In genomic region chr10:48517482-48517881, GRCh38 we compare ENCODE assay signal across 22 cellular contexts.
A peak's percentile ranks its signal among the peaks of the same experiment; 100 is the strongest.
DNase-seq lines count a peak whose midpoint lies in the region; ATAC-seq, FAIRE-seq and TF ChIP-seq lines count a peak whose summit lies in the region.
"Had no signal": no experiment of that assay in that cellular context is flagged by ENCODE, and none has a peak within 500 bp of the region (broad histone marks: within the 10 kb centered on the region; RNA-seq: fewer than 3 reads in every experiment).

No MANE protein-coding gene starts in this region.

- no peaks in the 10 kb centered on the region for H3K79me1 ChIP-seq in mesendoderm (ENCODE audit: low read length)

- BruUV-seq in K562 (replicated peaks; lab: Mats Ljungman, UMichigan), result no TSS peak

- H2BK120ac ChIP-seq in mesendoderm (ENCODE audit: low read depth, low read length), result no peak overlapping the region

- in situ Hi-C loops in K562 (cut with MboI), result no loop called here

- H2AFZ ChIP-seq in K562 (ENCODE audit: low read depth, low read length), result peak overlapping the region; percentile 30; the same call in 1 of the 2 replicates
- H2AFZ ChIP-seq: GM23338 had no signal

- peak overlapping the region; percentile 76 to 92 (median 86) for H3K27ac Mint-ChIP-seq in CD14-positive monocyte
- H3K27ac Mint-ChIP-seq: CD8-positive, alpha-beta memory T cell; GM23338 had no signal

- H3K27me3 ChIP-seq in BLaER1 (peaks cover 7% of the 10 kb centered on the region), K562 (ENCODE audit: control insufficient read depth in 2 of 2, insufficient read depth in 2 of 2, low read length in 2 of 2) (no peaks in the 10 kb centered on the region), sigmoid colon (no peaks in the 10 kb centered on the region), H7 (ENCODE audit: control insufficient read depth, insufficient read depth, low read length) (no peaks in the 10 kb centered on the region), mesendoderm (ENCODE audit: insufficient read depth, low read length, poor library complexity) (no peaks in the 10 kb centered on the region)

- peaks cover 11 to 27% (median 19%) of the 10 kb centered on the region in 7 donors for H3K9me3 Mint-ChIP-seq in CD14-positive monocyte

- H3K4me1 Mint-ChIP-seq in CD14-positive monocyte, result peaks cover 39% of the 10 kb centered on the region
- H3K4me1 Mint-ChIP-seq: CD8-positive, alpha-beta memory T cell had no signal

- H3K9me3 ChIP-seq in BLaER1 (peaks cover 38% of the 10 kb centered on the region), K562 (replicated peaks; ENCODE audit: control insufficient read depth, insufficient read depth, low read depth, low read length) (no peaks in the 10 kb centered on the region; the same call in 1 of the 2 replicates), sigmoid colon (peaks cover 0 to 6% (median 3%) of the 10 kb centered on the region in 4 donors)

- H3K36me3 ChIP-seq in BLaER1 (no peaks in the 10 kb centered on the region), K562 (ENCODE audit: control insufficient read depth, insufficient read depth, low read length) (peaks cover 9% of the 10 kb centered on the region; the same call in 1 of the 3 replicates), sigmoid colon (no peaks in the 10 kb centered on the region), H7 (replicated peaks; ENCODE audit: control insufficient read depth, insufficient read depth, low read length) (no peaks in the 10 kb centered on the region), mesendoderm (ENCODE audit: control insufficient read depth, insufficient read depth, low read length) (no peaks in the 10 kb centered on the region)

- H3K27ac ChIP-seq in BLaER1, result peak overlapping the region; percentile 12; the same call in 1 of the 2 replicates
- H3K27ac ChIP-seq in K562 (ENCODE audit: extremely low read depth, low read depth, low read length), result peak overlapping the region; percentile 34; the same call in 1 of the 3 replicates
- H3K27ac ChIP-seq in sigmoid colon, result no peak overlapping the region
- H3K27ac ChIP-seq in mesendoderm (ENCODE audit: low read depth, low read length), result no peak overlapping the region

- ATAC-seq in K562 (peak; percentile 39), GM19023 (IDR thresholded peaks at IDR 0.05; ENCODE audit: unreplicated experiment) (no peak), GM21723 (IDR thresholded peaks at IDR 0.05; ENCODE audit: unreplicated experiment) (no peak)
- ATAC-seq: GM23338, Right ventricle myocardium inferior had no signal

- no peak overlapping the region for H4K5ac ChIP-seq in mesendoderm (ENCODE audit: low read length)

- no peak overlapping the region for H3K4ac ChIP-seq in mesendoderm (ENCODE audit: low read depth, low read length)

- intact Hi-C loops in CD14-positive monocyte (cut with micrococcal nuclease), result loop anchor here in 1 of 2 donors (10.0 kb wide), 1 partner anchor 153 kb away; no protein-coding TSS in a partner anchor
- intact Hi-C loops in K562 (cut with micrococcal nuclease), result no loop called here
- intact Hi-C loops in sigmoid colon (cut with DNase I), result no loop called here

- H4K8ac ChIP-seq in mesendoderm (ENCODE audit: low read depth, low read length), result no peak overlapping the region

- H4K20me1 ChIP-seq in BLaER1 (no peaks in the 10 kb centered on the region), K562 (replicated peaks; ENCODE audit: control insufficient read depth, insufficient read depth, low read length) (no peaks in the 10 kb centered on the region)

- TF ChIP-seq RAD21 in K562 (CRISPR knock-in tag; conservative IDR thresholded peaks at IDR 0.05 in 1 of 2, IDR thresholded peaks at IDR 0.05 in 1 of 2), result no peak

- H3K79me2 ChIP-seq in K562 (ENCODE audit: control insufficient read depth, insufficient read depth, low read length), result peaks cover 97% of the 10 kb centered on the region
- H3K79me2 ChIP-seq in mesendoderm (ENCODE audit: control insufficient read depth, insufficient read depth, low read length), result no peaks in the 10 kb centered on the region

- no peak overlapping the region for H3K4me3 ChIP-seq in BLaER1
- no peak overlapping the region for H3K4me3 ChIP-seq in K562
- H3K4me3 ChIP-seq in sigmoid colon, result no peak overlapping the region
- H3K4me3 ChIP-seq in H7 (ENCODE audit: insufficient read depth, low read depth, low read length), result no peak overlapping the region
- H3K4me3 ChIP-seq in mesendoderm (ENCODE audit: low read length), result no peak overlapping the region
- H3K4me3 ChIP-seq: GM23338 had no signal

- peak overlapping the region; percentile 39 for H3K4me3 Mint-ChIP-seq in CD14-positive monocyte
- H3K4me3 Mint-ChIP-seq: CD8-positive, alpha-beta memory T cell; GM23338 had no signal

- WGBS in K562 (ENCODE audit: insufficient coverage, low coverage, missing lambda C conversion rate), result 47% methylated on average over 9 of the region's 9 CpGs
- 81 to 87% methylated on average over 9 of the region's 9 CpGs for WGBS in sigmoid colon, 2 donors
- no CpG with 5 or more reads among the region's 9 CpGs for WGBS in mesendoderm (ENCODE audit: extremely low coverage, insufficient coverage, low lambda C conversion rate)

- peaks cover 4 to 9% of the 10 kb centered on the region in 2 donors for H3K36me3 Mint-ChIP-seq in CD14-positive monocyte

- no peak for TF ChIP-seq POLR2A in K562 (conservative IDR thresholded peaks at IDR 0.05)
- TF ChIP-seq POLR2A in sigmoid colon (IDR thresholded peaks at IDR 0.05), result no peak

- FAIRE-seq in K562 (lab: Jason Lieb, UNC), result no peak
- FAIRE-seq: RCC 7860 had no signal

- TF ChIP-seq CTCF in CD14-positive monocyte (IDR thresholded peaks at IDR 0.05) (no peak), K562 (IDR thresholded peaks at IDR 0.05 in 2 of 3, conservative IDR thresholded peaks at IDR 0.05 in 1 of 3; ENCODE audit: insufficient read depth in 2 of 3, low read depth in 1 of 3, low read length in 3 of 3) (no peak), sigmoid colon (IDR thresholded peaks at IDR 0.05) (no peak)

- CTCF ChIA-PET in K562 (lab: Yijun Ruan, JAX; ENCODE audit: low intra/inter-chr PET ratio), result no interaction called here

- H3K9ac ChIP-seq in BLaER1, result no peak overlapping the region
- peak overlapping the region; percentile 5 to 81; a peak in 3 of 4 replicates for H3K9ac ChIP-seq in K562 (ENCODE audit: insufficient read depth in 1 of 2, low read depth in 2 of 2, low read length in 2 of 2)
- H3K9ac ChIP-seq in mesendoderm (ENCODE audit: low read length), result no peak overlapping the region

- H3K56ac ChIP-seq in mesendoderm (ENCODE audit: low read length), result no peak overlapping the region

- no peak overlapping the region for H3K23ac ChIP-seq in mesendoderm (ENCODE audit: low read length)

- H3K4me2 ChIP-seq in BLaER1 (peak overlapping the region; percentile 58; the same call in 1 of the 2 replicates), K562 (ENCODE audit: insufficient read depth, low read length) (no peak overlapping the region), mesendoderm (ENCODE audit: low read length) (no peak overlapping the region)
- H3K4me2 ChIP-seq: GM23338 had no signal

- H2BK5ac ChIP-seq in mesendoderm (ENCODE audit: low read length), result no peak overlapping the region

- POLR2A ChIA-PET in K562 (lab: Yijun Ruan, JAX), result interaction anchor here (1.0 kb wide), 1 partner anchor 17 kb away, joined by 3 read pairs; no protein-coding TSS in a partner anchor

- no peak for TF ChIP-seq EP300 in K562 (IDR thresholded peaks at IDR 0.05; ENCODE audit: low read length)
- TF ChIP-seq EP300 in sigmoid colon (IDR thresholded peaks at IDR 0.05), result no peak

- peaks cover 11 to 22% (median 14%) of the 10 kb centered on the region in 3 donors for H3K27me3 Mint-ChIP-seq in CD14-positive monocyte (ENCODE audit: low read depth in 3 of 3)

- H3K4me1 ChIP-seq in BLaER1, result peaks cover 34% of the 10 kb centered on the region
- peaks cover 10 to 32% of the 10 kb centered on the region in 2 experiments; a peak in 4 of 5 replicates for H3K4me1 ChIP-seq in K562 (replicated peaks in 1 of 2; ENCODE audit: control insufficient read depth in 2 of 2, insufficient read depth in 2 of 2, low read length in 2 of 2)
- peaks cover 0 to 7% (median 3%) of the 10 kb centered on the region in 4 donors for H3K4me1 ChIP-seq in sigmoid colon
- H3K4me1 ChIP-seq in mesendoderm (ENCODE audit: control insufficient read depth, low read depth, low read length), result no peaks in the 10 kb centered on the region

- no peak for DNase-seq in CD14-positive monocyte (ENCODE audit: low spot score)
- DNase-seq in K562 (ENCODE audit: extremely low read depth in 1 of 4, low spot score in 3 of 4), result no peak
- DNase-seq in sigmoid colon, result peak; percentile 61
- DNase-seq in H7, result no peak
- no peak for DNase-seq in mesendoderm
- DNase-seq: C1 segment of cervical spinal cord; CD8-positive, alpha-beta memory T cell; GDM1; HCEC 1CT; IMR-90; Karpas-422; NCI-H1417 treated with DMSO at 0.1 percent for 48 hours; NCI-H187; NCI-H446; NCI-H526; SW 1271 had no signal

- H2AK5ac ChIP-seq in mesendoderm (ENCODE audit: low read length), result no peak overlapping the region

- H3K18ac ChIP-seq in mesendoderm (ENCODE audit: low read length), result no peak overlapping the region

- H3K9me1 ChIP-seq in K562 (ENCODE audit: control insufficient read depth, insufficient read depth, low read length), result no peaks in the 10 kb centered on the region

- H2BK15ac ChIP-seq in mesendoderm (replicated peaks; ENCODE audit: low read depth), result no peak overlapping the region

TF ChIP-seq in K562, 482 proteins besides CTCF, POLR2A, EP300 and RAD21 (continues in another document):
- TF ChIP-seq JUN (IDR thresholded peaks at IDR 0.05; ENCODE audit: borderline replicate concordance, low read depth, low read length), result no peak
- 0 out of 2 replicates have a peak, but pooled peaks have one; percentile 1 for TF ChIP-seq JUN (CRISPR knock-in tag; IDR thresholded peaks at IDR 0.05; ENCODE audit: borderline replicate concordance)
- TF ChIP-seq ZNF133 (CRISPR knock-in tag; IDR thresholded peaks at IDR 0.05), result no peak

Comparison
In these comparisons a context has a peak if more than half of its experiments do, and no peak if none do; other contexts are left out.
1. H3K27ac ChIP-seq: peak in BLaER1 (single experiment) and K562 (single experiment); none in sigmoid colon (0 of 4) and mesendoderm (single experiment).
2. H3K9ac ChIP-seq: peak in K562 (2 of 2); none in BLaER1 (single experiment) and mesendoderm (single experiment).